ENCODE assay signal across 10 cellular contexts in the genomic region with DNA sequence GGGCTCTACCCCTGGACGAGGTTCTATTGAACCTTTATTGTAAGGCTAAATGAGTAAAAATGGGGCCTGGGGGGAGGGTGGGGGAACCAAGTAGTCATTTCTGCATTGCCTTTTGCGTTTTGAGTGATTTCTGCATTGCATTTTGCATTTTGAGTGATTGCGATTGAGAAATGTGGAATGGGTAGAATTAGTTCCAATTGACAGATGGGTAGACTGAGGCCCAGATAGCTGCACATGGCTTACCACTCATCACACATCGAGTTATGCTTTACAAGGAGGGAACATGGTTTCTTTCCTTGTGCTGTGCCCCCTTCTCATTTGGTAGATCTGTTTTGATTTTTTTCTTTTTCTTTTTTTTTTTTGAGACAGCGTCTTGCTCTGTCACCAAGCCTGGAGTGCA.
"Had no signal": no experiment of that assay in that cellular context is flagged by ENCODE, and none has a peak within 500 bp of the region (broad histone marks: within the 10 kb centered on the region; RNA-seq: fewer than 3 reads in every experiment).

No MANE protein-coding gene starts in this region.

- H3K27ac ChIP-seq: GM23248 had no signal

- H3K4me2 ChIP-seq: GM23338 had no signal

- ATAC-seq: GM23338, HCT116 had no signal

- H2AFZ ChIP-seq: GM23248, GM23338 had no signal

- H3K4me1 ChIP-seq: HAP-1 had no signal

- H3K9me3 ChIP-seq: HAP-1 had no signal

- FAIRE-seq: H1, H54 had no signal

- H3K36me3 ChIP-seq: HAP-1 had no signal

- H3K9ac ChIP-seq: GM23248 had no signal

- H3K4me3 ChIP-seq: GM23248, GM23338, HAP-1 had no signal

- DNase-seq: GM23248, GOT3, H7, HCEC 1CT, HFFc6 had no signal
